Comparison of ENCODE assay signal across 12 cellular contexts in the genomic region with DNA sequence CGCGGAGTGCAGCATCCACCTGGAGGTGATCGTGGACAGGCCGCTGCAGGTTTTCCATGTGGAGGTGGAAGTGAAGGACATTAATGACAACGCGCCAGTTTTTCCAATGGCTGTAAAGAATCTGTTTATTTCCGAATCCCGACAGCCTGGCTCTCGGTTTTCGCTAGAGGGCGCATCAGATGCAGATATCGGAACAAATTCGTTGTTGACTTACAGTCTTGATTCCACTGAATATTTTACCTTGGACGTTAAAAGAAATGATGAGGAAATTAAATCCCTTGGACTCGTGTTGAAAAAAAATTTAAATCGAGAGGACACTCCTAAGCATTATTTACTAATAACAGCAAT. TPM values are rescaled to one million over a fixed set of nuclear protein-coding genes. Genes with fewer than 3 reads are reported as not detected.
DNase-seq lines count a peak whose midpoint lies in the region; ATAC-seq and TF ChIP-seq lines count a peak whose summit lies in the region.
"Had no signal": no experiment of that assay in that cellular context is flagged by ENCODE, and none has a peak within 500 bp of the region (broad histone marks: within the 10 kb centered on the region; RNA-seq: fewer than 3 reads in every experiment).

No MANE protein-coding gene starts in this region.

- no peak for TF ChIP-seq POLR2A in vagina (IDR thresholded peaks at IDR 0.05)

- no peaks in the 10 kb centered on the region for H3K27me3 ChIP-seq in right atrium auricular region
- H3K27me3 ChIP-seq in vagina = no peaks in the 10 kb centered on the region
- H3K27me3 ChIP-seq: BLaER1 had no signal

- peak in 1 of 2 donors; percentile 51 for TF ChIP-seq CTCF in right atrium auricular region (IDR thresholded peaks at IDR 0.05)
- TF ChIP-seq CTCF in coronary artery (IDR thresholded peaks at IDR 0.05) = no peak
- no peak for TF ChIP-seq CTCF in vagina (IDR thresholded peaks at IDR 0.05)

- DNase-seq in right atrium auricular region (ENCODE audit: low spot score) = no peak
- DNase-seq in Right ventricle myocardium superior = no peak
- no peak for DNase-seq in coronary artery (ENCODE audit: low spot score)
- DNase-seq in medulla oblongata (ENCODE audit: extremely low spot score) = peak; percentile 64
- no peak for DNase-seq in vagina (ENCODE audit: extremely low spot score in 2 of 2)
- DNase-seq in activated CD4-positive, alpha-beta T cell treated with anti-CD3 and anti-CD28 coated beads for 1 hour = no peak
- no peak for DNase-seq in NCI-H1694 treated with DMSO at 0.1 percent for 48 hours (lab: John Stamatoyannopoulos, UW)
- no peak for DNase-seq in middle frontal gyrus (ENCODE audit: extremely low spot score, low spot score)
- DNase-seq: NCI-H1048 had no signal

- no peak for ATAC-seq in Right ventricle myocardium superior (ENCODE audit: poor library complexity)
- ATAC-seq: right cardiac atrium had no signal

- H3K9me3 ChIP-seq in right atrium auricular region (peaks cover 5 to 59% of the 10 kb centered on the region in 2 donors), vagina (peaks cover 13% of the 10 kb centered on the region)

- H3K4me3 ChIP-seq in right atrium auricular region = peak overlapping the region; percentile 12 to 41
- peak overlapping the region; percentile 66 for H3K4me3 ChIP-seq in coronary artery
- peak overlapping the region; percentile 21 to 34 for H3K4me3 ChIP-seq in vagina
- H3K4me3 ChIP-seq: BLaER1 had no signal

- H3K36me3 ChIP-seq in right atrium auricular region (no peaks in the 10 kb centered on the region), vagina (no peaks in the 10 kb centered on the region)
- H3K36me3 ChIP-seq: BLaER1 had no signal

- H3K4me1 ChIP-seq in right atrium auricular region (no peaks in the 10 kb centered on the region), vagina (no peaks in the 10 kb centered on the region)
- H3K4me1 ChIP-seq: BLaER1 had no signal

- no peak overlapping the region for H3K27ac ChIP-seq in right atrium auricular region
- peak overlapping the region in 1 of 2 donors; percentile 37 for H3K27ac ChIP-seq in coronary artery
- no peak overlapping the region for H3K27ac ChIP-seq in vagina
- H3K27ac ChIP-seq: BLaER1 had no signal

- intact Hi-C loops in Right ventricle myocardium superior (cut with DNase I) (no loop called here), vagina (cut with DNase I) (no loop called here)

RNA-seq across cellular contexts. Expression of gene PCDHA3, which starts 0.6 kb away (rescaled TPM):
- total RNA-seq in right atrium auricular region (under 1 TPM; 0.43 to 0.48 TPM), Right ventricle myocardium superior (not detected), vagina (0.74 TPM)

RNA-seq across cellular contexts. Expression of gene PCDHA4, which starts 5.4 kb away (rescaled TPM):
- under 1 TPM; 0.43 to 0.63 TPM for total RNA-seq in right atrium auricular region
- not detected for total RNA-seq in Right ventricle myocardium superior
- 2.0 TPM for total RNA-seq in vagina

RNA-seq across cellular contexts. Expression of gene PCDHA2, which starts 6.8 kb away (rescaled TPM):
- under 1 TPM; 0.07 to 0.20 TPM for total RNA-seq in right atrium auricular region
- not detected for total RNA-seq in Right ventricle myocardium superior
- not detected for total RNA-seq in vagina
- total RNA-seq: mesenteric fat pad had no signal

RNA-seq across cellular contexts. Expression of gene PCDHA1, which starts 15.5 kb away (rescaled TPM):
- total RNA-seq in right atrium auricular region = not detected
- not detected for total RNA-seq in Right ventricle myocardium superior
- not detected for total RNA-seq in vagina
- total RNA-seq: mesenteric fat pad, right cardiac atrium had no signal

RNA-seq across cellular contexts. Expression of gene PCDHA5, which starts 19.9 kb away (rescaled TPM):
- under 1 TPM in 1 of 2 donors, not detected in 1; 0.16 TPM for total RNA-seq in right atrium auricular region
- not detected for total RNA-seq in Right ventricle myocardium superior
- total RNA-seq in vagina = 0.25 TPM
